8 cellular contexts compared by ENCODE assay signal in genomic region chr15:75597667-75598341, GRCh38. TPM values are rescaled to one million over a fixed set of nuclear protein-coding genes. Genes with fewer than 3 reads are reported as not detected.
A peak's percentile ranks its signal among the peaks of the same experiment; 100 is the strongest.
DNase-seq lines count a peak whose midpoint lies in the region; ATAC-seq and TF ChIP-seq lines count a peak whose summit lies in the region.

No MANE protein-coding gene starts in this region.

- no peaks in the 10 kb centered on the region for H3K79me2 ChIP-seq in PC-9 (ENCODE audit: low read depth)

- H3K4me1 ChIP-seq in PC-9 (replicated peaks; ENCODE audit: insufficient read depth) (no peaks in the 10 kb centered on the region), breast epithelium (no peaks in the 10 kb centered on the region)

- H3K36me3 Mint-ChIP-seq in natural killer cell treated with Interleukin-12 subunit alpha and Interleukin-12 subunit beta and Interleukin-15 and Interleukin-18, amount 100 ng/mL, for 72 hours = peaks cover 11% of the 10 kb centered on the region

- CTCF ChIA-PET in PC-9 (lab: Charles Lee) = interaction anchor here (1.1 kb wide), 1 partner anchor 89 kb away, joined by 3 read pairs; no protein-coding TSS in a partner anchor

- peak overlapping the region; percentile 76 to 90 for H3K27ac Mint-ChIP-seq in natural killer cell treated with Interleukin-12 subunit alpha and Interleukin-12 subunit beta and Interleukin-15 and Interleukin-18, amount 100 ng/mL, for 72 hours

- no peaks in the 10 kb centered on the region for H3K27me3 Mint-ChIP-seq in natural killer cell treated with Interleukin-12 subunit alpha and Interleukin-12 subunit beta and Interleukin-15 and Interleukin-18, amount 100 ng/mL, for 72 hours

- peaks cover 3% of the 10 kb centered on the region; the same call in 1 of the 2 replicates for H4K20me1 ChIP-seq in PC-9 (ENCODE audit: insufficient read depth)

- POLR2A ChIA-PET in PC-9 (lab: Charles Lee; ENCODE audit: unreplicated experiment) = no interaction called here

- H2AFZ ChIP-seq in PC-9 = no peak overlapping the region

- no TSS peak for BruUV-seq in PC-9 (replicated peaks; lab: Mats Ljungman, UMichigan)

- H3K27me3 ChIP-seq in PC-9 (ENCODE audit: insufficient read depth, low read depth) (no peaks in the 10 kb centered on the region), breast epithelium (no peaks in the 10 kb centered on the region)

- ATAC-seq in natural killer cell treated with Interleukin-12 subunit alpha and Interleukin-12 subunit beta and Interleukin-15 and Interleukin-18, amount 100 ng/mL, for 72 hours = peak; percentile 68 to 72
- ATAC-seq in GM19328 (IDR thresholded peaks at IDR 0.05; ENCODE audit: unreplicated experiment) = no peak
- no peak for ATAC-seq in GM18505 (IDR thresholded peaks at IDR 0.05; ENCODE audit: unreplicated experiment)

- intact Hi-C loops in PC-9 (cut with micrococcal nuclease; ENCODE audit: unreplicated experiment) (no loop called here), breast epithelium (cut with DNase I; ENCODE audit: low total_unique reads) (no loop called here)

- no peak for DNase-seq in GM12864 (ENCODE audit: low read depth)
- DNase-seq in PC-9 = no peak
- DNase-seq in breast epithelium (ENCODE audit: low spot score in 2 of 2) = no peak
- peak; percentile 64 for DNase-seq in natural killer cell treated with Interleukin-12 subunit alpha and Interleukin-12 subunit beta and Interleukin-15 and Interleukin-18, amount 100 ng/mL, for 72 hours (ENCODE audit: low spot score)
- no peak for DNase-seq in NK-92 (lab: John Stamatoyannopoulos, UW; ENCODE audit: unreplicated experiment)
- no peak for DNase-seq in NOMO-1 treated with dmso at 0.1 percent for 144 hours (lab: John Stamatoyannopoulos, UW; ENCODE audit: unreplicated experiment)

- TF ChIP-seq CTCF in GM12864 (IDR thresholded peaks at IDR 0.05; ENCODE audit: low read depth, low read length, missing control alignments) = peak; percentile 56
- peak; percentile 53; the same call in 1 of the 2 replicates for TF ChIP-seq CTCF in PC-9 (conservative IDR thresholded peaks at IDR 0.05)
- TF ChIP-seq CTCF in breast epithelium (IDR thresholded peaks at IDR 0.05) = peak; percentile 11 to 35 (median 19)

- peaks cover 6% of the 10 kb centered on the region for H3K36me3 ChIP-seq in PC-9 (ENCODE audit: low read depth)
- no peaks in the 10 kb centered on the region for H3K36me3 ChIP-seq in breast epithelium

- TF ChIP-seq POLR2A in breast epithelium (IDR thresholded peaks at IDR 0.05) (no peak), GM18505 (IDR thresholded peaks at IDR 0.05; ENCODE audit: borderline replicate concordance, extremely low read depth, insufficient read depth, insufficient read length) (no peak)

- H3F3A ChIP-seq in PC-9 (ENCODE audit: insufficient read depth, low read depth) = no peaks in the 10 kb centered on the region

- H3K9me2 ChIP-seq in PC-9 (ENCODE audit: insufficient read depth) = no peaks in the 10 kb centered on the region

- no peak overlapping the region for H3K4me3 ChIP-seq in GM12864 (ENCODE audit: low read depth, low read length)
- no peak overlapping the region for H3K4me3 ChIP-seq in PC-9
- no peak overlapping the region for H3K4me3 ChIP-seq in breast epithelium

- H3K27ac ChIP-seq in PC-9 (no peak overlapping the region), breast epithelium (peak overlapping the region in 1 of 2 donors; percentile 54)

- peak overlapping the region; percentile 76 for H3K4me3 Mint-ChIP-seq in natural killer cell treated with Interleukin-12 subunit alpha and Interleukin-12 subunit beta and Interleukin-15 and Interleukin-18, amount 100 ng/mL, for 72 hours

- no peak overlapping the region for H3K4me2 ChIP-seq in PC-9

- no peaks in the 10 kb centered on the region for H3K9me3 Mint-ChIP-seq in natural killer cell treated with Interleukin-12 subunit alpha and Interleukin-12 subunit beta and Interleukin-15 and Interleukin-18, amount 100 ng/mL, for 72 hours

- H3K9me3 ChIP-seq in PC-9 (ENCODE audit: insufficient read depth, low read depth) (no peaks in the 10 kb centered on the region), breast epithelium (no peaks in the 10 kb centered on the region)

- H3K4me1 Mint-ChIP-seq in natural killer cell treated with Interleukin-12 subunit alpha and Interleukin-12 subunit beta and Interleukin-15 and Interleukin-18, amount 100 ng/mL, for 72 hours (ENCODE audit: low read depth in 2 of 2) = peaks cover 25 to 28% of the 10 kb centered on the region in 2 donors

RNA-seq across cellular contexts. Expression of gene PTPN9, which starts 18.7 kb away (rescaled TPM):
- total RNA-seq in PC-9 (2021) = 22.4 and 24.1 TPM in 2 replicates
- total RNA-seq in breast epithelium = 10 to 100 TPM; 16.2 to 23.9 (median 19.9) TPM
- 10 to 100 TPM; 30.0 to 34.2 TPM for total RNA-seq in natural killer cell treated with Interleukin-12 subunit alpha and Interleukin-12 subunit beta and Interleukin-15 and Interleukin-18, amount 100 ng/mL, for 72 hours

RNA-seq across cellular contexts. Expression of gene SNUPN, which starts 27.7 kb away (rescaled TPM):
- total RNA-seq in PC-9 (2021) = 37.6 and 40.0 TPM in 2 replicates
- total RNA-seq in breast epithelium = 10 to 100 TPM; 19.8 to 24.9 (median 23.6) TPM
- total RNA-seq in natural killer cell treated with Interleukin-12 subunit alpha and Interleukin-12 subunit beta and Interleukin-15 and Interleukin-18, amount 100 ng/mL, for 72 hours = 10 to 100 TPM; 15.5 to 26.7 TPM

RNA-seq across cellular contexts. Expression of gene IMP3, which starts 42.2 kb away (rescaled TPM):
- total RNA-seq in PC-9 (2021) = 45.4 and 53.0 TPM in 2 replicates
- total RNA-seq in breast epithelium = 100 to 1,000 TPM; 144 to 194 (median 175) TPM
- 100 to 1,000 TPM in 1 of 2 donors, 10 to 100 TPM in 1; 76.2 to 111 TPM for total RNA-seq in natural killer cell treated with Interleukin-12 subunit alpha and Interleukin-12 subunit beta and Interleukin-15 and Interleukin-18, amount 100 ng/mL, for 72 hours

RNA-seq across cellular contexts. Expression of gene SNX33, which starts 49.9 kb away (rescaled TPM):
- total RNA-seq in PC-9 (2021) (27.8 and 27.9 TPM in 2 replicates), breast epithelium (10 to 100 TPM; 32.8 to 42.7 (median 36.3) TPM)
- 1 to 10 TPM; 2.6 to 3.3 TPM for total RNA-seq in natural killer cell treated with Interleukin-12 subunit alpha and Interleukin-12 subunit beta and Interleukin-15 and Interleukin-18, amount 100 ng/mL, for 72 hours

Comparison
In these comparisons a context has a peak if more than half of its experiments do, and no peak if none do; other contexts are left out.
1. ATAC-seq: peak in natural killer cell treated with Interleukin-12 subunit alpha and Interleukin-12 subunit beta and Interleukin-15 and Interleukin-18, amount 100 ng/mL, for 72 hours (2 of 2); none in GM19328 (single experiment) and GM18505 (single experiment).
2. Peak in every context shown above with its lines, with median percentiles within 50 percentile points of each other: CTCF ChIP-seq.